8 cellular contexts compared by ENCODE assay signal in the genomic region with DNA sequence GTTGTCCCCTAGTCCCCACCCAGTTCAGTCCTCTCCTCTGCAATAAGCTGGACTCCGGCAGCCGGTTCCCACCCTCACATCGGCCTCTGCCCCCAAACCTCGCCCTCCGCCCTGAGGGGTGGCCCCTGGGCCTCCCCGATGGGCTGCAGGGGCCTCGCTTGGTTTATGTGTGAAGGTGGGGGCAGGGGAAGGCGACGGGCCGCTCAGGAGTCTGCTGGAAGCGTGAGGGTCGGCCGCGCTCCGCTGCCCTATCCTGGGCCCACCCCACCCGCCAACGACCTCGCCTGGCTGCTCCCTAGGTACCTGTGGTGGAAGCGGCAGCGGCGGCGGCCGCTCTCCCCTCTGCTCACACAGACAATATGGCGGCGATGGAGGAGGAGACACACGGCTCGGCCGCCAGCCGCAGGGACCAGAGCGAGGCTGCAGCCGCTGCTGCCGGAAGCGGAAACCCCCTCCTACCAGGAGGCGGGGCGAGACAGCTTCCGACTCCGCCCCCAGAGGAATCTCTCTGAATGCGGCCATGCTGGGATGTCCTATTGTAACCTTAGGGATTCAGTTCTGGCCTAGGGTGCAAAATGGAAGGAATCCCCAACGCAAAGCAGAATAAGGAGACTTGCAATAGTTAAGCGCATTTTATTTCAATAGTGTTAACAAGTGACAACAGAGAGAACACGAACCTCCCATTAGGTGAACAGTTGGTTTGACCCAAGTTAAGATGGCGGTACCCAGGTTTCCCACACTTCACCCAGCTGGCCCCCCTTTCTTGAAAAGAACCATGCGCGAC. TPM values are rescaled to one million over a fixed set of nuclear protein-coding genes. Genes with fewer than 3 reads are reported as not detected.
DNase-seq lines count a peak whose midpoint lies in the region; ATAC-seq and TF ChIP-seq lines count a peak whose summit lies in the region.

A gene (minus strand): TSS at position 422 of the 784 bp plus-strand sequence. CDS start 35,239 bp downstream, outside the sequence.

- H3K27ac Mint-ChIP-seq in T-helper 2 cell treated with Interferon-gamma antibody and Interleukin-4, amounts not matched to agents 5 μg/mL and 100 μg/mL, for 36 hours, result peak within 1 kb of the TSS; percentile 93

- peaks cover 28% of the 10 kb centered on the region for H3K4me1 Mint-ChIP-seq in T-helper 2 cell treated with Interferon-gamma antibody and Interleukin-4, amounts not matched to agents 5 μg/mL and 100 μg/mL, for 36 hours (ENCODE audit: low read depth)

- H3K4me1 ChIP-seq in ascending aorta (peaks cover 5 to 25% of the 10 kb centered on the region in 2 donors), right cardiac atrium (ENCODE audit: control insufficient read depth, insufficient read depth, low read length) (peaks cover 6% of the 10 kb centered on the region), uterus (peaks cover 5 to 16% of the 10 kb centered on the region in 2 donors)

- H3K9me3 Mint-ChIP-seq in T-helper 2 cell treated with Interferon-gamma antibody and Interleukin-4, amounts not matched to agents 5 μg/mL and 100 μg/mL, for 36 hours, result peaks cover 24% of the 10 kb centered on the region

- under 1% methylated on average over 44 of the region's 44 CpGs for whole genome bisulfite sequencing in right cardiac atrium

- H3K9me3 ChIP-seq in ascending aorta (no peaks in the 10 kb centered on the region), right cardiac atrium (ENCODE audit: control insufficient read depth, low read length) (no peaks in the 10 kb centered on the region), uterus (no peaks in the 10 kb centered on the region)

- peak; percentile 80 to 84 for TF ChIP-seq POLR2A in uterus (IDR thresholded peaks at IDR 0.05)

- H3K4me3 ChIP-seq in ascending aorta, result peak within 1 kb of the TSS; percentile 78 to 93
- H3K4me3 ChIP-seq in right cardiac atrium (ENCODE audit: low read length), result peak within 1 kb of the TSS; percentile 92
- peak within 1 kb of the TSS; percentile 87 to 99 for H3K4me3 ChIP-seq in uterus

- intact Hi-C loops in ascending aorta (cut with DNase I) (loop anchor here (1.0 to 10.0 kb wide), 10 partner anchors 81 to 1561 kb away; a partner anchor contains a TSS), right cardiac atrium (cut with DNase I) (no loop called here), uterus (cut with DNase I; ENCODE audit: low total_unique reads) (no loop called here)

- H3K36me3 Mint-ChIP-seq in T-helper 2 cell treated with Interferon-gamma antibody and Interleukin-4, amounts not matched to agents 5 μg/mL and 100 μg/mL, for 36 hours (ENCODE audit: low read depth), result peaks cover 41% of the 10 kb centered on the region

- no peaks in the 10 kb centered on the region for H3K36me3 ChIP-seq in ascending aorta
- no peaks in the 10 kb centered on the region for H3K36me3 ChIP-seq in uterus

- H3K27me3 Mint-ChIP-seq in T-helper 2 cell treated with Interferon-gamma antibody and Interleukin-4, amounts not matched to agents 5 μg/mL and 100 μg/mL, for 36 hours (ENCODE audit: low read depth), result peaks cover 10% of the 10 kb centered on the region

- ATAC-seq in GM18502 (IDR thresholded peaks at IDR 0.05; ENCODE audit: poor library complexity, unreplicated experiment) (peak; percentile 91), HG02970 (IDR thresholded peaks at IDR 0.05; ENCODE audit: low FRiP score, unreplicated experiment) (peak; percentile 89), right cardiac atrium (peak; percentile 98 to 99)

- H3K27me3 ChIP-seq in ascending aorta (no peaks in the 10 kb centered on the region), right cardiac atrium (ENCODE audit: control insufficient read depth, insufficient read depth) (no peaks in the 10 kb centered on the region), uterus (no peaks in the 10 kb centered on the region)

- DNase-seq in NCI-H1930 (lab: John Stamatoyannopoulos, UW) (peak; percentile 88 to 96), ascending aorta (ENCODE audit: low spot score in 2 of 2) (peak; percentile 73 to 96), right cardiac atrium (peak; percentile 95 to 98 (median 98)), pulmonary artery endothelial cell (ENCODE audit: low read depth, low spot score) (peak; percentile 83), uterus (peak; percentile 92 to 97)
- peak; percentile 94 for DNase-seq in T-helper 2 cell treated with Interferon-gamma antibody and Interleukin-4, amounts not matched to agents 5 μg/mL and 100 μg/mL, for 36 hours (ENCODE audit: low spot score)

- H3K4me3 Mint-ChIP-seq in T-helper 2 cell treated with Interferon-gamma antibody and Interleukin-4, amounts not matched to agents 5 μg/mL and 100 μg/mL, for 36 hours, result peak within 1 kb of the TSS; percentile 89

- no peak for TF ChIP-seq CTCF in ascending aorta (IDR thresholded peaks at IDR 0.05)
- peak in 2 of 4 experiments; percentile 21 for TF ChIP-seq CTCF in uterus (IDR thresholded peaks at IDR 0.05)

- H3K27ac ChIP-seq in ascending aorta, result peak within 1 kb of the TSS; percentile 84 to 89
- peak within 1 kb of the TSS; percentile 96 for H3K27ac ChIP-seq in right cardiac atrium (ENCODE audit: low read length)
- H3K27ac ChIP-seq in uterus, result peak within 1 kb of the TSS; percentile 85 to 98

RNA-seq across cellular contexts. Expression of the gene that starts here (rescaled TPM):
- total RNA-seq in ascending aorta (74.1 TPM), right cardiac atrium (100 to 1,000 TPM; 105 to 118 (median 109) TPM), pulmonary artery endothelial cell (135 and 157 TPM in 2 replicates), uterus (100 to 1,000 TPM in 2 of 4 donors, 10 to 100 TPM in 2; 48.2 to 207 (median 85.8) TPM)
- 36.8 TPM for polyA plus RNA-seq in right cardiac atrium

Comparison
In these comparisons a context has a peak if more than half of its experiments do, and no peak if none do; other contexts are left out.
1. Peak in every context shown above with its lines: DNase-seq, ATAC-seq, H3K4me3 ChIP-seq and H3K27ac ChIP-seq.